19 cellular contexts compared by ENCODE assay signal in genomic region chr14:52873096-52873495, GRCh38.
DNase-seq lines count a peak whose midpoint lies in the region; ATAC-seq, FAIRE-seq and TF ChIP-seq lines count a peak whose summit lies in the region.
"Had no signal": no experiment of that assay in that cellular context is flagged by ENCODE, and none has a peak within 500 bp of the region (broad histone marks: within the 10 kb centered on the region; RNA-seq: fewer than 3 reads in every experiment).

No MANE protein-coding gene starts in this region.

- TF ChIP-seq POLR2A in H1 (IDR thresholded peaks at IDR 0.05; ENCODE audit: control extremely low read depth in 1 of 2, low read depth in 2 of 2, low read length in 2 of 2) (no peak), HepG2 (IDR thresholded peaks at IDR 0.05; ENCODE audit: insufficient read depth in 1 of 2, low read depth in 2 of 2, low read length in 2 of 2) (no peak)

- no peak overlapping the region for H3K4me3 Mint-ChIP-seq in type B pancreatic cell
- no peak overlapping the region for H3K4me3 Mint-ChIP-seq in CD4-positive, alpha-beta T cell
- H3K4me3 Mint-ChIP-seq in activated CD4-positive, alpha-beta T cell treated with anti-CD3 and anti-CD28 coated beads, Interleukin-2, amount 10 ng/mL, durations not matched to agents 24 days and 14 days = no peak overlapping the region
- H3K4me3 Mint-ChIP-seq: activated CD4-positive, alpha-beta memory T cell treated with anti-CD3 and anti-CD28 coated beads for 36 hours; activated naive CD8-positive, alpha-beta T cell treated with anti-CD3 and anti-CD28 coated beads for 36 hours; CD8-positive, alpha-beta T cell; effector memory CD8-positive, alpha-beta T cell; mesothelial cell of epicardium; nephron progenitor cell had no signal

- peak overlapping the region; percentile 95 for H4K5ac ChIP-seq in H1 (ENCODE audit: insufficient read length, low read depth, low read length)

- CTCF ChIA-PET in H1 (lab: Charles Lee; ENCODE audit: partially characterized antibody) = no interaction called here
- CTCF ChIA-PET in HepG2 (lab: Yijun Ruan, JAX; ENCODE audit: low intra/inter-chr PET ratio, low total read pairs) = no interaction called here
- CTCF ChIA-PET in RWPE1 (lab: Yijun Ruan, JAX) = no interaction called here
- CTCF ChIA-PET in CD4-positive, alpha-beta T cell (lab: Charles Lee) = no interaction called here

- H3K27ac ChIP-seq in H1 (ENCODE audit: low read depth, low read length) = peak overlapping the region; percentile 25; the same call in 1 of the 2 replicates
- no peak overlapping the region for H3K27ac ChIP-seq in HepG2 (ENCODE audit: extremely low read length, insufficient read depth, low read length)
- no peak overlapping the region for H3K27ac ChIP-seq in RWPE1
- no peak overlapping the region for H3K27ac ChIP-seq in CD4-positive, alpha-beta T cell (ENCODE audit: low read depth, low read length)
- H3K27ac ChIP-seq: vagina had no signal

- peak overlapping the region; percentile 19 for H3K27ac Mint-ChIP-seq in type B pancreatic cell
- no peak overlapping the region for H3K27ac Mint-ChIP-seq in CD4-positive, alpha-beta T cell
- no peak overlapping the region for H3K27ac Mint-ChIP-seq in activated CD4-positive, alpha-beta T cell treated with anti-CD3 and anti-CD28 coated beads, Interleukin-2, amount 10 ng/mL, durations not matched to agents 24 days and 14 days
- H3K27ac Mint-ChIP-seq: activated CD4-positive, alpha-beta memory T cell treated with anti-CD3 and anti-CD28 coated beads for 36 hours; activated naive CD8-positive, alpha-beta T cell treated with anti-CD3 and anti-CD28 coated beads for 36 hours; CD8-positive, alpha-beta T cell; effector memory CD8-positive, alpha-beta T cell; mesothelial cell of epicardium; nephron progenitor cell had no signal

- H3K79me2 ChIP-seq in H1 (ENCODE audit: control insufficient read depth in 1 of 2, insufficient read depth in 2 of 2, low read length in 2 of 2) (no peaks in the 10 kb centered on the region), HepG2 (ENCODE audit: insufficient read depth, low read length) (no peaks in the 10 kb centered on the region)

- in situ Hi-C loops in HepG2 (cut with HindIII; ENCODE audit: extremely low pct_ligation_motif_present, low pct_unique_long_range_greater_than_20kb) = no loop called here

- 54% methylated on average over 3 of the region's 3 CpGs; no CpG with 5 or more reads in 1 of the 2 experiments for WGBS in H1 (ENCODE audit: extremely low coverage in 1 of 2, insufficient coverage in 1 of 2, insufficient read length in 1 of 2, insufficient replicate concordance in 2 of 2, low coverage in 1 of 2, low lambda C conversion rate in 2 of 2, missing lambda C conversion rate in 1 of 2), 2 experiments
- 94% methylated on average over 3 of the region's 3 CpGs for WGBS in HepG2 (ENCODE audit: low lambda C conversion rate)

- H3K27me3 ChIP-seq in H1 (replicated peaks in 1 of 4; ENCODE audit: control insufficient read depth in 3 of 4, extremely low read depth in 1 of 4, insufficient read depth in 3 of 4, low read length in 3 of 4) = no peaks in the 10 kb centered on the region
- no peaks in the 10 kb centered on the region for H3K27me3 ChIP-seq in HepG2 (ENCODE audit: control insufficient read depth in 1 of 2, insufficient read depth in 2 of 2, low read length in 2 of 2)
- H3K27me3 ChIP-seq in CD4-positive, alpha-beta T cell (ENCODE audit: control insufficient read depth, insufficient read depth, low read length) = no peaks in the 10 kb centered on the region
- H3K27me3 ChIP-seq: vagina had no signal

- H3K4ac ChIP-seq in H1 (replicated peaks; ENCODE audit: insufficient read length, low read depth, low read length) = no peak overlapping the region

- no peak overlapping the region for H3K18ac ChIP-seq in H1 (ENCODE audit: extremely low read depth, low read length)

- no peak overlapping the region for H4K8ac ChIP-seq in H1 (ENCODE audit: extremely low read depth, insufficient read depth, low read length)

- TF ChIP-seq EP300 in H1 (IDR thresholded peaks at IDR 0.05; ENCODE audit: borderline replicate concordance in 1 of 2, low read depth in 2 of 2, low read length in 2 of 2) (no peak), HepG2 (IDR thresholded peaks at IDR 0.05; ENCODE audit: low read depth in 2 of 2, low read length in 2 of 2) (no peak), HepG2 (CRISPR knock-in tag; IDR thresholded peaks at IDR 0.05; ENCODE audit: borderline replicate concordance) (no peak)

- H3K9ac ChIP-seq in H1 (replicated peaks in 1 of 4; ENCODE audit: extremely low read depth in 1 of 4, low read depth in 3 of 4, low read length in 3 of 4) (peak overlapping the region in 1 of 4 experiments; percentile 47; a peak in 1 of 7 replicates), HepG2 (ENCODE audit: insufficient read depth, low read depth, low read length) (no peak overlapping the region)

- H3K56ac ChIP-seq in H1 (replicated peaks; ENCODE audit: insufficient read length, low read depth, low read length) = peak overlapping the region; percentile 52

- POLR2A ChIA-PET in H1 (lab: Charles Lee; ENCODE audit: partially characterized antibody) = interaction anchor here (1.0 to 1.9 kb wide), 4 partner anchors 9 to 19 kb away, joined by 3 to 6 read pairs (median 4); no protein-coding TSS in a partner anchor
- POLR2A ChIA-PET in HepG2 (lab: Yijun Ruan, JAX) = interaction anchor here (1.7 kb wide), 1 partner anchor 78 kb away, joined by 4 read pairs; the partner anchor contains the start of gene FERMT2
- POLR2A ChIA-PET in RWPE1 (lab: Yijun Ruan, JAX; ENCODE audit: low non-redundant PET) = no interaction called here
- POLR2A ChIA-PET in CD4-positive, alpha-beta T cell (lab: Charles Lee) = no interaction called here

- no peak overlapping the region for H2BK20ac ChIP-seq in H1 (ENCODE audit: low read length)

- H2AK5ac ChIP-seq in H1 (ENCODE audit: low read depth, low read length) = no peak overlapping the region

- no peak overlapping the region for H2AFZ ChIP-seq in H1 (ENCODE audit: low read length)
- no peak overlapping the region for H2AFZ ChIP-seq in HepG2 (ENCODE audit: low read length)

- no peaks in the 10 kb centered on the region for H3K27me3 Mint-ChIP-seq in type B pancreatic cell
- H3K27me3 Mint-ChIP-seq in CD4-positive, alpha-beta T cell = peaks cover 6% of the 10 kb centered on the region
- no peaks in the 10 kb centered on the region for H3K27me3 Mint-ChIP-seq in activated CD4-positive, alpha-beta T cell treated with anti-CD3 and anti-CD28 coated beads, Interleukin-2, amount 10 ng/mL, durations not matched to agents 24 days and 14 days
- H3K27me3 Mint-ChIP-seq: activated CD4-positive, alpha-beta memory T cell treated with anti-CD3 and anti-CD28 coated beads for 36 hours; activated naive CD8-positive, alpha-beta T cell treated with anti-CD3 and anti-CD28 coated beads for 36 hours had no signal

- ATAC-seq in HepG2 = no peak
- ATAC-seq in CD4-positive, alpha-beta T cell (ENCODE audit: poor library complexity) = no peak
- ATAC-seq: CD8-positive, alpha-beta T cell; effector memory CD8-positive, alpha-beta T cell had no signal

- H3K4me1 ChIP-seq in H1 (replicated peaks in 1 of 4; ENCODE audit: control insufficient read depth in 3 of 4, insufficient read depth in 4 of 4, low read length in 3 of 4) = peaks cover 0 to 23% (median 14%) of the 10 kb centered on the region in 4 experiments; a peak in 4 of 7 replicates
- no peaks in the 10 kb centered on the region for H3K4me1 ChIP-seq in HepG2 (ENCODE audit: insufficient read depth, low read length)

- no peaks in the 10 kb centered on the region; the same call in 1 of the 2 replicates for H3K79me1 ChIP-seq in H1 (ENCODE audit: low read depth, low read length)

- no peaks in the 10 kb centered on the region for H3K9me3 ChIP-seq in H1 (ENCODE audit: insufficient read depth in 2 of 2, low read depth in 1 of 2, low read length in 1 of 2)
- no peaks in the 10 kb centered on the region for H3K9me3 ChIP-seq in HepG2 (ENCODE audit: low read length)
- H3K9me3 ChIP-seq in CD4-positive, alpha-beta T cell (ENCODE audit: control insufficient read depth, low read length) = no peaks in the 10 kb centered on the region
- H3K9me3 ChIP-seq: vagina had no signal

- H3K14ac ChIP-seq in H1 (ENCODE audit: insufficient read length) = no peak overlapping the region

- no peak overlapping the region for H2BK15ac ChIP-seq in H1 (ENCODE audit: low read length)

- H3K4me1 Mint-ChIP-seq in type B pancreatic cell (ENCODE audit: unreplicated experiment) = no peaks in the 10 kb centered on the region
- H3K4me1 Mint-ChIP-seq in CD4-positive, alpha-beta T cell (ENCODE audit: low read depth) = no peaks in the 10 kb centered on the region
- H3K4me1 Mint-ChIP-seq in activated CD4-positive, alpha-beta T cell treated with anti-CD3 and anti-CD28 coated beads, Interleukin-2, amount 10 ng/mL, durations not matched to agents 24 days and 14 days = no peaks in the 10 kb centered on the region
- H3K4me1 Mint-ChIP-seq: activated naive CD8-positive, alpha-beta T cell treated with anti-CD3 and anti-CD28 coated beads for 36 hours; mesothelial cell of epicardium; nephron progenitor cell had no signal

- H3K4me2 ChIP-seq in H1 (ENCODE audit: insufficient read depth in 1 of 2, low read depth in 2 of 2, low read length in 2 of 2) = peak overlapping the region; percentile 59 to 94
- H3K4me2 ChIP-seq in HepG2 (ENCODE audit: low read depth, low read length) = no peak overlapping the region

- H3K4me3 ChIP-seq in H1 (ENCODE audit: extremely low read depth in 1 of 4, insufficient read depth in 2 of 4, low read depth in 3 of 4, low read length in 4 of 4) (peak overlapping the region in 1 of 4 experiments; percentile 37; a peak in 1 of 8 replicates), HepG2 (replicated peaks in 1 of 3; ENCODE audit: insufficient read depth in 1 of 3, low read depth in 2 of 3, low read length in 3 of 3) (no peak overlapping the region)
- H3K4me3 ChIP-seq: vagina had no signal

- no peak overlapping the region for H3K23ac ChIP-seq in H1 (ENCODE audit: insufficient read length)

- no peak for TF ChIP-seq RAD21 in H1 (IDR thresholded peaks at IDR 0.05 in 1 of 2, conservative IDR thresholded peaks at IDR 0.05 in 1 of 2; ENCODE audit: low read depth in 2 of 2, low read length in 2 of 2)
- no peak for TF ChIP-seq RAD21 in HepG2 (CRISPR knock-in tag; IDR thresholded peaks at IDR 0.05)

- H4K20me1 ChIP-seq in H1 (replicated peaks in 1 of 2; ENCODE audit: control insufficient read depth in 1 of 2, insufficient read depth in 2 of 2, low read length in 2 of 2) (no peaks in the 10 kb centered on the region), HepG2 (ENCODE audit: insufficient read depth, low read length) (no peaks in the 10 kb centered on the region)

- peak overlapping the region; percentile 47 for H4K91ac ChIP-seq in H1 (replicated peaks; ENCODE audit: insufficient read length, low read length)

- peaks cover 37% of the 10 kb centered on the region for H3K36me3 Mint-ChIP-seq in type B pancreatic cell
- H3K36me3 Mint-ChIP-seq in CD4-positive, alpha-beta T cell (ENCODE audit: low read depth) = no peaks in the 10 kb centered on the region
- no peaks in the 10 kb centered on the region for H3K36me3 Mint-ChIP-seq in activated CD4-positive, alpha-beta T cell treated with anti-CD3 and anti-CD28 coated beads, Interleukin-2, amount 10 ng/mL, durations not matched to agents 24 days and 14 days (ENCODE audit: low read depth)
- H3K36me3 Mint-ChIP-seq: activated CD4-positive, alpha-beta memory T cell treated with anti-CD3 and anti-CD28 coated beads for 36 hours; activated naive CD8-positive, alpha-beta T cell treated with anti-CD3 and anti-CD28 coated beads for 36 hours; CD8-positive, alpha-beta T cell had no signal

- FAIRE-seq in HTR-8/SVneo (lab: Jason Lieb, UNC) (peak; percentile 81), H1 (lab: Jason Lieb, UNC) (peak; percentile 97), HepG2 (lab: Jason Lieb, UNC) (no peak)

- no peak overlapping the region for H2BK12ac ChIP-seq in H1 (ENCODE audit: low read depth, low read length)

- no peak for DNase-seq in HTR-8/SVneo (ENCODE audit: insufficient read length, low spot score)
- no peak for DNase-seq in H1 (ENCODE audit: low read depth in 1 of 2, low spot score in 2 of 2)
- no peak for DNase-seq in HepG2 (ENCODE audit: low spot score)
- no peak for DNase-seq in type B pancreatic cell (ENCODE audit: extremely low spot score, unreplicated experiment)
- no peak for DNase-seq in RWPE1 (ENCODE audit: low spot score)
- DNase-seq in CD4-positive, alpha-beta T cell = no peak
- no peak for DNase-seq in activated CD4-positive, alpha-beta T cell treated with anti-CD3 and anti-CD28 coated beads, Interleukin-2, amount 10 ng/mL, durations not matched to agents 24 days and 14 days
- DNase-seq: activated CD4-positive, alpha-beta memory T cell treated with anti-CD3 and anti-CD28 coated beads for 36 hours; activated naive CD8-positive, alpha-beta T cell treated with anti-CD3 and anti-CD28 coated beads for 36 hours; CD8-positive, alpha-beta T cell; effector memory CD8-positive, alpha-beta T cell; GDM1; NCI-H1417; NCI-H2171; NCI-H526; nephron progenitor cell; substantia nigra had no signal

- H3K36me3 ChIP-seq in H1 (ENCODE audit: control insufficient read depth in 2 of 4, insufficient read depth in 4 of 4, low read length in 3 of 4) = peaks cover 12 to 87% (median 31%) of the 10 kb centered on the region in 4 experiments
- H3K36me3 ChIP-seq in HepG2 (replicated peaks in 1 of 2; ENCODE audit: control insufficient read depth in 1 of 2, insufficient read depth in 2 of 2, low read length in 2 of 2) = peaks cover 24 to 70% of the 10 kb centered on the region in 2 experiments

- no peaks in the 10 kb centered on the region for H3K23me2 ChIP-seq in H1 (ENCODE audit: low read depth, low read length)

- BruUV-seq in HepG2 (replicated peaks; lab: Mats Ljungman, UMichigan) = no TSS peak

- H2BK120ac ChIP-seq in H1 (replicated peaks; ENCODE audit: low read depth, low read length) = no peak overlapping the region

- H2BK5ac ChIP-seq in H1 (ENCODE audit: low read depth, low read length) = peak overlapping the region; percentile 75; the same call in 1 of the 2 replicates

- TF ChIP-seq CTCF in H1 (IDR thresholded peaks at IDR 0.05; ENCODE audit: control extremely low read depth in 1 of 3, insufficient read depth in 1 of 3, low read depth in 1 of 3, low read length in 3 of 3) (no peak), HepG2 (CRISPR knock-in tag; IDR thresholded peaks at IDR 0.05) (no peak), type B pancreatic cell (conservative IDR thresholded peaks at IDR 0.05) (no peak), RWPE1 (conservative IDR thresholded peaks at IDR 0.05; ENCODE audit: low read depth) (no peak)
- TF ChIP-seq CTCF in CD4-positive, alpha-beta T cell (IDR thresholded peaks at IDR 0.05) = no peak

- intact Hi-C loops in HepG2 (cut with micrococcal nuclease; ENCODE audit: unreplicated experiment) = no loop called here
- intact Hi-C loops in CD4-positive, alpha-beta T cell (cut with DNase I, micrococcal nuclease) = no loop called here
- intact Hi-C loops in activated CD4-positive, alpha-beta T cell treated with anti-CD3 and anti-CD28 coated beads, Interleukin-2, amount 10 ng/mL, durations not matched to agents 24 days and 14 days (cut with micrococcal nuclease) = no loop called here

- no peaks in the 10 kb centered on the region for H3K9me3 Mint-ChIP-seq in type B pancreatic cell
- H3K9me3 Mint-ChIP-seq in CD4-positive, alpha-beta T cell = no peaks in the 10 kb centered on the region
- H3K9me3 Mint-ChIP-seq in activated CD4-positive, alpha-beta T cell treated with anti-CD3 and anti-CD28 coated beads, Interleukin-2, amount 10 ng/mL, durations not matched to agents 24 days and 14 days = no peaks in the 10 kb centered on the region
- H3K9me3 Mint-ChIP-seq: activated CD4-positive, alpha-beta memory T cell treated with anti-CD3 and anti-CD28 coated beads for 36 hours; activated naive CD8-positive, alpha-beta T cell treated with anti-CD3 and anti-CD28 coated beads for 36 hours; CD8-positive, alpha-beta T cell; effector memory CD8-positive, alpha-beta T cell; mesothelial cell of epicardium; nephron progenitor cell had no signal

Comparison
In these comparisons a context has a peak if more than half of its experiments do, and no peak if none do; other contexts are left out.
1. POLR2A ChIA-PET loops: an anchor here in H1 (1.0 to 1.9 kb wide) and HepG2 (1.7 kb wide); none called in RWPE1 and CD4-positive, alpha-beta T cell.